ENCODE assay signal across 26 cellular contexts in the genomic region with DNA sequence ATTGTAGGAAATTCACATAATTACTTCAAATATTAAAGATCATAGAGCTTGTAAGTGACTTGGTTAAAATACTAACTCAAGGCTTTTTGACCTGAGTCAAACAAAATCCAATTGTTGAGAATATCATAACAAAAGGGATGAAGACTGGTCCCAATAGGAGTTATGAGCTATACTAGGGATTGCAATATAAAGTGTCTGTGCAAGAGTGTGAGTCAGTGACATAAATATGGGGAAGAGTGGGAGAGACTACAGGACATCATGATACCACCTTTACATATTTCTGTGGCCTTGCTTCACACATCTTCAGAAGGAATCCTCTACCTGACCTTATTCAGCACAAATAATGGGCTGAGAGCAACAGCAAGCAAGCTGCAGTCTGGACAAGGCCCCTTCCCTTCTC.
DNase-seq lines count a peak whose midpoint lies in the region; TF ChIP-seq lines count a peak whose summit lies in the region.
"Had no signal": no experiment of that assay in that cellular context is flagged by ENCODE, and none has a peak within 500 bp of the region (broad histone marks: within the 10 kb centered on the region; RNA-seq: fewer than 3 reads in every experiment).

No MANE protein-coding gene starts in this region.

- no peak overlapping the region for H3K4me2 ChIP-seq in PC-9

- H3K36me3 ChIP-seq in ACC112 (ENCODE audit: insufficient read depth, low read length) = no peaks in the 10 kb centered on the region
- no peaks in the 10 kb centered on the region for H3K36me3 ChIP-seq in PC-9 (ENCODE audit: low read depth)
- H3K36me3 ChIP-seq: BE2C, ovary had no signal

- TF ChIP-seq CTCF in epithelial cell of esophagus (IDR thresholded peaks at IDR 0.05; ENCODE audit: insufficient read depth, low read depth, low read length, missing control alignments) = no peak
- no peak for TF ChIP-seq CTCF in PC-9 (conservative IDR thresholded peaks at IDR 0.05)
- TF ChIP-seq CTCF in GM20000 (IDR thresholded peaks at IDR 0.05; ENCODE audit: extremely low read depth, missing control alignments) = no peak

- H3K9me3 ChIP-seq in PC-9 (ENCODE audit: insufficient read depth, low read depth) = no peaks in the 10 kb centered on the region
- H3K9me3 ChIP-seq: BE2C, Caco-2, ovary had no signal

- H3F3A ChIP-seq in PC-9 (ENCODE audit: insufficient read depth, low read depth) = no peaks in the 10 kb centered on the region

- H3K4me3 ChIP-seq in ACC112 (ENCODE audit: low read depth, low read length) = no peak overlapping the region
- no peak overlapping the region for H3K4me3 ChIP-seq in epithelial cell of esophagus (ENCODE audit: low read length)
- no peak overlapping the region for H3K4me3 ChIP-seq in PC-9
- H3K4me3 ChIP-seq: K562, ovary had no signal

- no peaks in the 10 kb centered on the region for H3K79me2 ChIP-seq in ACC112 (ENCODE audit: control insufficient read depth, insufficient read depth, low read length, unreplicated experiment)
- no peaks in the 10 kb centered on the region for H3K79me2 ChIP-seq in PC-9 (ENCODE audit: low read depth)

- peaks cover 28% of the 10 kb centered on the region for H3K4me1 ChIP-seq in ACC112 (ENCODE audit: control insufficient read depth, insufficient read depth, low read length, unreplicated experiment)
- H3K4me1 ChIP-seq in PC-9 (replicated peaks; ENCODE audit: insufficient read depth) = no peaks in the 10 kb centered on the region
- H3K4me1 ChIP-seq: BE2C, Caco-2 had no signal

- H3K27me3 ChIP-seq in ACC112 (ENCODE audit: insufficient read depth, low read length) = no peaks in the 10 kb centered on the region
- H3K27me3 ChIP-seq in PC-9 (ENCODE audit: insufficient read depth, low read depth) = no peaks in the 10 kb centered on the region
- H3K27me3 ChIP-seq: BE2C, ovary had no signal

- intact Hi-C loops in PC-9 (cut with micrococcal nuclease; ENCODE audit: unreplicated experiment) = no loop called here

- H3K9me2 ChIP-seq in PC-9 (ENCODE audit: insufficient read depth) = no peaks in the 10 kb centered on the region

- no peaks in the 10 kb centered on the region for H4K20me1 ChIP-seq in PC-9 (ENCODE audit: insufficient read depth)

- H3K27ac ChIP-seq in ACC112 (ENCODE audit: low read depth, low read length) = no peak overlapping the region
- H3K27ac ChIP-seq in PC-9 = no peak overlapping the region
- H3K27ac ChIP-seq: ovary had no signal

- BruUV-seq in PC-9 (replicated peaks; lab: Mats Ljungman, UMichigan) = no TSS peak

- CTCF ChIA-PET in PC-9 (lab: Charles Lee) = no interaction called here

- peak overlapping the region; percentile 35 for H2AFZ ChIP-seq in ACC112 (ENCODE audit: low read length, unreplicated experiment)
- H2AFZ ChIP-seq in PC-9 = no peak overlapping the region

- POLR2A ChIA-PET in PC-9 (lab: Charles Lee; ENCODE audit: unreplicated experiment) = no interaction called here

- DNase-seq in LHCN-M2 (ENCODE audit: low read depth) (peak; percentile 70), epithelial cell of esophagus (ENCODE audit: low read depth) (peak; percentile 83), kidney tubule cell (ENCODE audit: low spot score) (peak; percentile 41), OCI-M1 (lab: John Stamatoyannopoulos, UW) (no peak), PC-9 (no peak), NCI-H1694 (lab: John Stamatoyannopoulos, UW) (no peak), GM20000 (ENCODE audit: low spot score) (no peak)
- DNase-seq: activated CD4-positive, alpha-beta T cell treated with anti-CD3 and anti-CD28 coated beads for 1 hour; activated naive CD4-positive, alpha-beta T cell treated with Interleukin-2 at 50 U/mL for 16 hours; activated T-cell treated with anti-CD3 and anti-CD28 coated beads, Interleukin-2, amount 50 U/mL, for 4 hours; amniotic stem cell; BE2C; Caco-2; dermis blood vessel endothelial cell; DND-41; left cardiac atrium; naive thymus-derived CD4-positive, alpha-beta T cell; NCI-H1048; NCI-H187 treated with DMSO at 0.1 percent for 48 hours; NCI-H345; ovary; right cardiac atrium; SHP77 treated with DMSO at 0.1 percent for 48 hours; stimulated activated CD4-positive, alpha-beta T cell treated with anti-CD3 and anti-CD28 coated beads, Interleukin-15, amount 100 ng/mL, for 24 hours had no signal

Comparison
In these comparisons a context has a peak if more than half of its experiments do, and no peak if none do; other contexts are left out.
1. DNase-seq: peak in LHCN-M2 (single experiment), epithelial cell of esophagus (single experiment) and kidney tubule cell (single experiment); none in OCI-M1 (single experiment), PC-9 (0 of 2), NCI-H1694 (single experiment) and GM20000 (single experiment).